1 cellular context compared by ENCODE assay signal in genomic region chr1:180923024-180923841, GRCh38.
TF ChIP-seq lines count a peak whose summit lies in the region.

No MANE protein-coding gene starts in this region.

TF ChIP-seq in GM23338, 12 proteins besides CTCF, POLR2A, EP300 and RAD21 (continued from another document):
- TF ChIP-seq ZNF462 (CRISPR knock-in tag; IDR thresholded peaks at IDR 0.05) (0 out of 2 replicates have a peak, but pooled peaks have one; percentile 3), JUNB (IDR thresholded peaks at IDR 0.05; ENCODE audit: unreplicated experiment) (no peak), ZNF114 (CRISPR knock-in tag; IDR thresholded peaks at IDR 0.05) (no peak), CREB1 (CRISPR knock-in tag; IDR thresholded peaks at IDR 0.05; ENCODE audit: low read depth) (no peak; the same call in 1 of the 2 replicates), ZNF331 (CRISPR knock-in tag; IDR thresholded peaks at IDR 0.05; ENCODE audit: low read depth) (peak; percentile 26; the same call in 1 of the 2 replicates), POLR2AphosphoS5 (IDR thresholded peaks at IDR 0.05; ENCODE audit: low read depth) (peak; percentile 55)
